In genomic region chr9:94758844-94759243, GRCh38 we compare ENCODE assay signal across 27 cellular contexts.
"Had no signal": no experiment of that assay in that cellular context is flagged by ENCODE, and none has a peak within 500 bp of the region (broad histone marks: within the 10 kb centered on the region; RNA-seq: fewer than 3 reads in every experiment).

No MANE protein-coding gene starts in this region.

- H3K27me3 ChIP-seq: adrenal gland, body of pancreas, breast epithelium, MG63 had no signal

- H3K4me3 Mint-ChIP-seq: activated CD4-positive, alpha-beta T cell treated with anti-CD3 and anti-CD28 coated beads, Interleukin-2, amount 10 ng/mL, durations not matched to agents 24 days and 14 days; activated CD8-positive, alpha-beta T cell treated with anti-CD3 and anti-CD28 coated beads for 36 hours; activated naive CD4-positive, alpha-beta T cell treated with anti-CD3 and anti-CD28 coated beads for 36 hours; activated T-cell treated with anti-CD3 and anti-CD28 coated beads, Interleukin-2, amount 50 U/mL, for 72 hours; activated T-helper 17 cell treated with anti-CD3 and anti-CD28 coated beads, Interleukin-2, amount 50 U/mL, for 72 hours; T-helper 1 cell treated with Interleukin-12 subunit alpha and Interleukin-12 subunit beta and Interleukin-4 antibody, amounts not matched to agents 30 μg/mL and 1 μg/mL, for 36 hours; T-helper 2 cell treated with Interferon-gamma antibody and Interleukin-4, amounts not matched to agents 5 μg/mL and 100 μg/mL, for 36 hours had no signal

- H3K9me3 ChIP-seq: adrenal gland, body of pancreas, breast epithelium, MG63 had no signal

- H3K4me3 ChIP-seq: adrenal gland, body of pancreas, breast epithelium, MG63, PC-9 had no signal

- H3K4me1 Mint-ChIP-seq: activated T-helper 17 cell treated with anti-CD3 and anti-CD28 coated beads, Interleukin-2, amount 50 U/mL, for 72 hours had no signal

- ATAC-seq: activated CD8-positive, alpha-beta T cell treated with anti-CD3 and anti-CD28 coated beads for 36 hours; activated naive CD4-positive, alpha-beta T cell treated with anti-CD3 and anti-CD28 coated beads, Interleukin-2, amount 50 U/mL, for 72 hours; activated T-cell treated with anti-CD3 and anti-CD28 coated beads, Interleukin-2, amount 50 U/mL, for 72 hours; activated T-helper 17 cell treated with anti-CD3 and anti-CD28 coated beads, Interleukin-2, amount 50 U/mL, for 72 hours; body of pancreas; Right ventricle myocardium inferior had no signal

- H3K27me3 Mint-ChIP-seq: activated CD4-positive, alpha-beta T cell treated with anti-CD3 and anti-CD28 coated beads, Interleukin-2, amount 10 ng/mL, durations not matched to agents 24 days and 14 days; activated CD8-positive, alpha-beta T cell treated with anti-CD3 and anti-CD28 coated beads for 36 hours; activated T-helper 17 cell treated with anti-CD3 and anti-CD28 coated beads, Interleukin-2, amount 50 U/mL, for 72 hours had no signal

- DNase-seq: activated CD4-positive, alpha-beta T cell treated with anti-CD3 and anti-CD28 coated beads, Interleukin-2, amount 10 ng/mL, durations not matched to agents 24 days and 14 days; activated CD4-positive, alpha-beta T cell treated with anti-CD3 and anti-CD28 coated beads, Interleukin-2, amount 50 U/mL, for 4 hours; activated CD8-positive, alpha-beta T cell treated with anti-CD3 and anti-CD28 coated beads for 36 hours; activated gamma-delta T cell treated with Interleukin-2 at 50 U/mL for 16 hours; activated naive CD4-positive, alpha-beta T cell treated with anti-CD3 and anti-CD28 coated beads for 36 hours; activated T-cell treated with anti-CD3 and anti-CD28 coated beads, Interleukin-2, amount 50 U/mL, for 1 hour; activated T-cell treated with anti-CD3 and anti-CD28 coated beads, Interleukin-2, amount 50 U/mL, for 72 hours; adrenal gland; body of pancreas; caudate nucleus; cerebellar nuclear complex; cortex of kidney; Kasumi-1; KBM-7; MG63; MV-4-11; NCI-H187 treated with DMSO at 0.1 percent for 48 hours; NCI-H446; NCI-H510A treated with DMSO at 0.1 percent for 48 hours; PC-9 had no signal

- H3K4me2 ChIP-seq: PC-9 had no signal

- H3K4me1 ChIP-seq: body of pancreas, breast epithelium had no signal

- H2AFZ ChIP-seq: PC-9 had no signal

- H3K9me3 Mint-ChIP-seq: activated CD4-positive, alpha-beta T cell treated with anti-CD3 and anti-CD28 coated beads, Interleukin-2, amount 10 ng/mL, durations not matched to agents 24 days and 14 days; activated CD8-positive, alpha-beta T cell treated with anti-CD3 and anti-CD28 coated beads for 36 hours; activated naive CD4-positive, alpha-beta T cell treated with anti-CD3 and anti-CD28 coated beads for 36 hours; activated naive CD4-positive, alpha-beta T cell treated with anti-CD3 and anti-CD28 coated beads, Interleukin-2, amount 50 U/mL, for 72 hours; activated T-cell treated with anti-CD3 and anti-CD28 coated beads, Interleukin-2, amount 50 U/mL, for 72 hours; activated T-helper 17 cell treated with anti-CD3 and anti-CD28 coated beads, Interleukin-2, amount 50 U/mL, for 72 hours; T-helper 1 cell treated with Interleukin-12 subunit alpha and Interleukin-12 subunit beta and Interleukin-4 antibody, amounts not matched to agents 30 μg/mL and 1 μg/mL, for 36 hours; T-helper 2 cell treated with Interferon-gamma antibody and Interleukin-4, amounts not matched to agents 5 μg/mL and 100 μg/mL, for 36 hours had no signal

- H3K36me3 ChIP-seq: adrenal gland, breast epithelium, MG63 had no signal

- H3K27ac ChIP-seq: adrenal gland, body of pancreas, breast epithelium, PC-9, RWPE1 had no signal

- H3K27ac Mint-ChIP-seq: activated CD4-positive, alpha-beta T cell treated with anti-CD3 and anti-CD28 coated beads, Interleukin-2, amount 10 ng/mL, durations not matched to agents 24 days and 14 days; activated CD8-positive, alpha-beta T cell treated with anti-CD3 and anti-CD28 coated beads for 36 hours; activated naive CD4-positive, alpha-beta T cell treated with anti-CD3 and anti-CD28 coated beads for 36 hours; activated naive CD4-positive, alpha-beta T cell treated with anti-CD3 and anti-CD28 coated beads, Interleukin-2, amount 50 U/mL, for 72 hours; activated T-cell treated with anti-CD3 and anti-CD28 coated beads, Interleukin-2, amount 50 U/mL, for 72 hours; activated T-helper 17 cell treated with anti-CD3 and anti-CD28 coated beads, Interleukin-2, amount 50 U/mL, for 72 hours; T-helper 1 cell treated with Interleukin-12 subunit alpha and Interleukin-12 subunit beta and Interleukin-4 antibody, amounts not matched to agents 30 μg/mL and 1 μg/mL, for 36 hours; T-helper 2 cell treated with Interferon-gamma antibody and Interleukin-4, amounts not matched to agents 5 μg/mL and 100 μg/mL, for 36 hours had no signal
